Comparison of ENCODE assay signal across 1 cellular context in the genomic region with DNA sequence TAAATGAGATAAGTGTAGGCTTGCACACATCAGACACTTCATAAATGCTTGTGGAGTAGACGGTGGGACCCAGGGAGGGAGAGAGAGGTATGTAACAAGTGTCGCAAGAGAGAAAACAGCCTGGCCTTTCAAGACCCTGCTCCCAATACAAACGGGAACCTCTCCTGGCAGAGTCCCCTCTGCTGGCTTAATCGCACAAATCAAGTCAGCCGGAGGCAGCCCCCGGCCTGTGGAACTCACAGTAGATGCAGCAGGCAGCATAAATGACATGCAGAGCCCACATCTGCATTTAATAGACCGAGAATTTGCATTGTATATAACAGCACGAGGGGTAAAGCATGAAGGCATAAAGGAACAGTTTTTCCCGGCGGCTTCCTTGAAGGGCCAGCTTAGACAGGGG.
TF ChIP-seq lines count a peak whose summit lies in the region.

No MANE protein-coding gene starts in this region.

TF ChIP-seq in WTC11, 78 proteins besides CTCF, POLR2A, EP300 and RAD21 (continued from another document):
- no peak for TF ChIP-seq NR3C1 (CRISPR knock-in tag; conservative IDR thresholded peaks at IDR 0.05; ENCODE audit: low read depth)
